30 cellular contexts compared by ENCODE assay signal in the genomic region with DNA sequence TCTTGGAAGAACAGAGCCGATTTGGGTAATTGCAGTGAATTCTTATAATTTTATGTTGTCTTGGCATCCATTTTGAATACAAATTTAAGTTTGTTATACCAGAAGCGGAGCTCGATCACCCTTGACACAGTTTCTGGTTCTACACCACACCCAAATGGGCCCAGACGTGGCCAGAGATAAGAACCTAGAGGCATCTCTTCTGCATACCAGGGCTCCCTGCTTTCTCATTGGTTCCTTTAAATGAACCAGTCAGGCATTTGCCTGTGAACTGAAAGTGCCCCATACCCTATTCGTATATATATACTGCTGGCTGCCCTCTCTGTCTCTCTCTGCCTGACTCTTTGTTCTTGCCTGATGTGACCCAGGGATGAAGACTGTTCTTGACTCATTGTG.
"Had no signal": no experiment of that assay in that cellular context is flagged by ENCODE, and none has a peak within 500 bp of the region (broad histone marks: within the 10 kb centered on the region; RNA-seq: fewer than 3 reads in every experiment).

No MANE protein-coding gene starts in this region.

- FAIRE-seq: astrocyte, islet of Langerhans, TTC549 had no signal

- H3K27me3 ChIP-seq: dorsolateral prefrontal cortex, gastrocnemius medialis, neutrophil, uterus had no signal

- ATAC-seq: activated CD4-positive, CD25-positive, alpha-beta regulatory T cell treated with anti-CD3 and anti-CD28 coated beads, Interleukin-2, amount 50 U/mL, for 24 hours; gastrocnemius medialis; left lung; natural killer cell treated with Interleukin-12 subunit alpha and Interleukin-12 subunit beta and Interleukin-15 and Interleukin-18, amount 100 ng/mL, for 72 hours; sciatic nerve had no signal

- DNase-seq: activated CD4-positive, alpha-beta T cell treated with anti-CD3 and anti-CD28 coated beads for 48 hours; activated CD4-positive, alpha-beta T cell treated with anti-CD3 and anti-CD28 coated beads, Interleukin-2, amount 50 U/mL, for 48 hours; activated CD8-positive, alpha-beta memory T cell treated with anti-CD3 and anti-CD28 coated beads for 24 hours; activated gamma-delta T cell; activated naive CD4-positive, alpha-beta T cell treated with anti-CD3 and anti-CD28 coated beads, Interleukin-2, amount 10 ng/mL, durations not matched to agents 7 days and 5 days; activated naive CD8-positive, alpha-beta T cell treated with anti-CD3 and anti-CD28 coated beads, Interleukin-2, amount 10 ng/mL, durations not matched to agents 7 days and 5 days; brain microvascular endothelial cell; dorsolateral prefrontal cortex; effector memory CD4-positive, alpha-beta T cell; gastrocnemius medialis; glutamatergic neuron; left lung; mucosa of descending colon; retina; stimulated activated CD4-positive, alpha-beta T cell treated with anti-CD3 and anti-CD28 coated beads, Interleukin-12 subunit alpha, Interleukin-12 subunit beta, amount 100 ng/mL, for 4 hours; stimulated activated CD4-positive, alpha-beta T cell treated with anti-CD3 and anti-CD28 coated beads, Interleukin-4, amount 100 ng/mL, for 1 hour; substantia nigra; uterus had no signal

- H3K9me3 ChIP-seq: gastrocnemius medialis, left lung, mucosa of descending colon, neutrophil, prostate gland, uterus had no signal

- H3K36me3 ChIP-seq: brain microvascular endothelial cell, gastrocnemius medialis, left lung, neutrophil, prostate gland, uterus had no signal

- H3K4me1 ChIP-seq: gastrocnemius medialis, left lung, uterus had no signal

- H3K27ac ChIP-seq: brain microvascular endothelial cell, coronary artery, dorsolateral prefrontal cortex, gastrocnemius medialis, left lung, neutrophil, prostate gland, skin epidermis, uterus, VCaP had no signal

- H3K4me3 ChIP-seq: coronary artery, dorsolateral prefrontal cortex, gastrocnemius medialis, left lung, lung, mucosa of descending colon, prostate gland, skin epidermis, uterus had no signal
